8 cellular contexts compared by ENCODE assay signal in the genomic region with DNA sequence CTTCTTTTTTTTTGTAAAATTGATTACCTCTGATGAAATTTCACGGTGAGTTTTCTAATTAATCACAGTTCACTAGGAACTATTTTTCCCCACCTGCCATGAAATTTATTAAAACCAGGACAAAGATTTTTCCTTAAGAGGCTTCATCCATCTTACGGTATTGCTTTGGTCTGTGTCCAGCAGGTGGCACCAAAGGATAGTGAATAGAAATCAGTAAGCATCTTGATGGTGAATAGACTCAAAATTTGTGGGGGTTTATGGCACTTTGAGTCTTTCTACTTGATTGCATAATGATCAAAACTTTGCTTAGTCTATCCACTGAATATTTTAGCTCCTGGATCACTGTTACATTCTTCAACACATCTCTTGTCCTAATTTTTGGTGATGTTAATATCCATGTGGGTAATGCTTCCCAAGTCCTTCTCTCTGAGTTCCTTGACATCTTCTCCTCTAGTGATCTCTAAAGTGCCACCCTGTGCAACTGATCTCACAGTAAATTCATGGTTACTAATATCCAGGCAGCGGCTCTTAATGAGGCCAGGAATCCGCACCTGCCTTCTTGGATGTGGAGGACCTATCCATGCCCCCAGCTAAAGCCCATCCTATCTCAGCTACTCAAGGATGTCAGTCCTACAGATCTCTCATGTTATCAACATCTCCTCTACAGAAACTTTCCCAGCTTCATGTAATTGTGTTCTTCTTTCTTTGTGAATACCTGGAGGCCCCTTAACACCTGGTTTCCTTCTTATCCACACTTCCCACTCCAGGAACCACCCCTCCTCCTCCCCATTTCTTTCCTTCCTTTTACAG. TPM values are rescaled to one million over a fixed set of nuclear protein-coding genes. Genes with fewer than 3 reads are reported as not detected.
A peak's percentile ranks its signal among the peaks of the same experiment; 100 is the strongest.
DNase-seq lines count a peak whose midpoint lies in the region; ATAC-seq, FAIRE-seq and TF ChIP-seq lines count a peak whose summit lies in the region.

No MANE protein-coding gene starts in this region.

- H3K27ac ChIP-seq in astrocyte (ENCODE audit: low read depth, low read length) = no peak overlapping the region

- DNase-seq in AG04449 (ENCODE audit: low read depth, low spot score) (peak; percentile 64), GM19238 (ENCODE audit: insufficient read length, low spot score) (peak; percentile 11), NCI-H146 treated with DMSO at 0.1 percent for 48 hours (lab: John Stamatoyannopoulos, UW; ENCODE audit: unreplicated experiment) (peak; percentile 30), T-helper 22 cell (ENCODE audit: low read depth) (peak; percentile 6), astrocyte (ENCODE audit: low read depth) (peak; percentile 65), hypothalamus (lab: John Stamatoyannopoulos, UW) (peak in 34 of 51 donors; percentile 1 to 81 (median 32)), smooth muscle cell of the brain vasculature (ENCODE audit: low read depth, low spot score) (peak; percentile 73)

- no peaks in the 10 kb centered on the region for H3K36me3 Mint-ChIP-seq in astrocyte (ENCODE audit: low read depth, unreplicated experiment)

- no peak overlapping the region for H3K4me2 ChIP-seq in astrocyte (ENCODE audit: low read length)

- H2AFZ ChIP-seq in astrocyte (ENCODE audit: low read depth, low read length) = no peak overlapping the region

- TF ChIP-seq CTCF in AG04449 (IDR thresholded peaks at IDR 0.05; ENCODE audit: insufficient read depth, low read length, missing control alignments) (peak; percentile 66), astrocyte (IDR thresholded peaks at IDR 0.05; ENCODE audit: insufficient read depth, low read depth, low read length) (peak; percentile 89)

- POLR2A ChIA-PET in AG04449 (lab: Yijun Ruan, JAX) = no interaction called here

- CTCF ChIA-PET in AG04449 (lab: Yijun Ruan, JAX) = interaction anchor here (0.6 to 7.3 kb wide), 41 partner anchors 9 to 767 kb away, joined by 3 to 77 read pairs (median 4); no protein-coding TSS in a partner anchor

- H3K36me3 ChIP-seq in astrocyte (ENCODE audit: insufficient read depth, low read length) = no peaks in the 10 kb centered on the region

- no peaks in the 10 kb centered on the region for H3K79me2 ChIP-seq in astrocyte (ENCODE audit: insufficient read depth, low read length)

- no peaks in the 10 kb centered on the region for H3K27me3 ChIP-seq in astrocyte (ENCODE audit: insufficient read depth, low read length)

- no peak overlapping the region for H3K4me3 Mint-ChIP-seq in astrocyte (ENCODE audit: unreplicated experiment)

- H3K4me3 ChIP-seq in AG04449 (ENCODE audit: low read depth, low read length) = no peak overlapping the region
- no peak overlapping the region for H3K4me3 ChIP-seq in astrocyte (ENCODE audit: insufficient read depth, low read depth, low read length)

- H3K27ac Mint-ChIP-seq in astrocyte (ENCODE audit: unreplicated experiment) = no peak overlapping the region

- H4K20me1 ChIP-seq in astrocyte (ENCODE audit: insufficient read depth, low read length) = no peaks in the 10 kb centered on the region

- peaks cover 2% of the 10 kb centered on the region for H3K9me3 Mint-ChIP-seq in astrocyte (ENCODE audit: unreplicated experiment)

- no peaks in the 10 kb centered on the region for H3K9me3 ChIP-seq in astrocyte (ENCODE audit: insufficient read depth, low read depth, low read length)

- H3K4me1 ChIP-seq in astrocyte (ENCODE audit: insufficient read depth, low read length) = no peaks in the 10 kb centered on the region

- H3K9ac ChIP-seq in astrocyte (ENCODE audit: low read length) = no peak overlapping the region

- peaks cover 11% of the 10 kb centered on the region for H3K27me3 Mint-ChIP-seq in astrocyte (ENCODE audit: low read depth, unreplicated experiment)

- no peaks in the 10 kb centered on the region for H3K4me1 Mint-ChIP-seq in astrocyte (ENCODE audit: low read depth, unreplicated experiment)

- FAIRE-seq in astrocyte (lab: Jason Lieb, UNC) = peak; percentile 69

- no peak for ATAC-seq in HG03565 (IDR thresholded peaks at IDR 0.05; ENCODE audit: unreplicated experiment)

RNA-seq across cellular contexts. Expression of gene STMND1, which starts 54.5 kb away (rescaled TPM):
- total RNA-seq in astrocyte = 0.16 TPM in 1 of 2 replicates, not detected in the other

Comparison
In these comparisons a context has a peak if more than half of its experiments do, and no peak if none do; other contexts are left out.
1. DNase-seq: peak in every context shown above with its lines; median percentile 73 in smooth muscle cell of the brain vasculature; 65 in astrocyte; 64 in AG04449; 32 in hypothalamus; 30 in NCI-H146 treated with DMSO at 0.1 percent for 48 hours; 11 in GM19238; 6 in T-helper 22 cell.